22 cellular contexts compared by ENCODE assay signal in the genomic region with DNA sequence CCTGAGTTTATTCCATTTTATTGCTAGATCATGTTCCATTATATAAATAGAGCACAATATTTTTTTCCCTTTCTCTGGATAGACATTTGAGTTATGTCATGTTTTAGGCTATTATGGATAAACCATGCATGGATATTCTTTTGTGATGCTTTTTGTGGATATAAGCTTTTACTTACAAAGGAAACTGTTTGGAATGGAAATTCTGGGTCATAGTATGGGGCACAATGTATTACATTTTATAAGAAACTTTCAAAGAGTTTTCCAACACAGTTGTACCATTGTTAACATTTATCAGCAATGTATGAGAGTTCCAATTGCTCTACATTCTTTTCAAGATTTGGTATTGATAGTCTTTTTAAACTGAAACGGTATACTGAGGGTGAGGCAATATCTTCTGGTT.
DNase-seq lines count a peak whose midpoint lies in the region; ATAC-seq and TF ChIP-seq lines count a peak whose summit lies in the region.
"Had no signal": no experiment of that assay in that cellular context is flagged by ENCODE, and none has a peak within 500 bp of the region (broad histone marks: within the 10 kb centered on the region; RNA-seq: fewer than 3 reads in every experiment).

No MANE protein-coding gene starts in this region.

- H3K27ac ChIP-seq in ACC112 (ENCODE audit: low read depth, low read length), result peak overlapping the region; percentile 87
- H3K27ac ChIP-seq: A549, BLaER1, C4-2B, GM23248 had no signal

- H3K27ac Mint-ChIP-seq in Calu3 (ENCODE audit: unreplicated experiment), result peak overlapping the region; percentile 79
- H3K27ac Mint-ChIP-seq: B cell; CD4-positive, CD25-positive, alpha-beta regulatory T cell; CD8-positive, alpha-beta T cell had no signal

- H3K36me3 Mint-ChIP-seq in Calu3 (ENCODE audit: insufficient read depth, unreplicated experiment), result no peaks in the 10 kb centered on the region
- H3K36me3 Mint-ChIP-seq: CD4-positive, CD25-positive, alpha-beta regulatory T cell; CD8-positive, alpha-beta T cell had no signal

- H3K27me3 ChIP-seq in ACC112 (ENCODE audit: insufficient read depth, low read length), result no peaks in the 10 kb centered on the region
- H3K27me3 ChIP-seq: BLaER1 had no signal

- H3K27me3 Mint-ChIP-seq in Calu3 (ENCODE audit: unreplicated experiment), result no peaks in the 10 kb centered on the region
- H3K27me3 Mint-ChIP-seq: B cell; CD4-positive, CD25-positive, alpha-beta regulatory T cell had no signal

- no TSS peak for BruUV-seq in Calu3 (replicated peaks; lab: Mats Ljungman, UMichigan)

- H3K4me3 ChIP-seq in ACC112 (ENCODE audit: low read depth, low read length) (no peak overlapping the region), fibroblast of the aortic adventitia (ENCODE audit: low read depth, low read length) (no peak overlapping the region)
- H3K4me3 ChIP-seq: A549, BLaER1, GM12878, GM23248 had no signal

- ATAC-seq in HG02571 (IDR thresholded peaks at IDR 0.05; ENCODE audit: unreplicated experiment), result no peak
- no peak for ATAC-seq in GM19023 (IDR thresholded peaks at IDR 0.05; ENCODE audit: unreplicated experiment)
- ATAC-seq: A549; CD8-positive, alpha-beta T cell; GM12878; HCT116 had no signal

- TF ChIP-seq CTCF in Calu3 (IDR thresholded peaks at IDR 0.05; ENCODE audit: unreplicated experiment), result no peak
- no peak for TF ChIP-seq CTCF in fibroblast of the aortic adventitia (IDR thresholded peaks at IDR 0.05; ENCODE audit: insufficient read depth, low read length)

- no peak overlapping the region for H2AFZ ChIP-seq in ACC112 (ENCODE audit: low read length, unreplicated experiment)

- H3K79me2 ChIP-seq in ACC112 (ENCODE audit: control insufficient read depth, insufficient read depth, low read length, unreplicated experiment), result no peaks in the 10 kb centered on the region

- H3K36me3 ChIP-seq in ACC112 (ENCODE audit: insufficient read depth, low read length), result no peaks in the 10 kb centered on the region
- H3K36me3 ChIP-seq: BLaER1 had no signal

- DNase-seq in Calu3, result no peak
- DNase-seq in dermis blood vessel endothelial cell, result peak; percentile 19
- DNase-seq in fibroblast of the aortic adventitia (ENCODE audit: low read depth), result peak; percentile 26
- DNase-seq in NAMALWA (ENCODE audit: low spot score), result no peak
- DNase-seq: 8988T; CD4-positive, CD25-positive, alpha-beta regulatory T cell; CD8-positive, alpha-beta T cell; DMS 273 treated with DMSO at 0.1 percent for 48 hours; DMS79; EL; GDM1; GM23248; H7 had no signal

- H3K4me1 ChIP-seq in ACC112 (ENCODE audit: control insufficient read depth, insufficient read depth, low read length, unreplicated experiment), result peaks cover 24% of the 10 kb centered on the region
- H3K4me1 ChIP-seq: A549, BLaER1 had no signal

- peaks cover 35% of the 10 kb centered on the region for H3K4me1 Mint-ChIP-seq in Calu3 (ENCODE audit: low read depth, unreplicated experiment)
- H3K4me1 Mint-ChIP-seq: B cell; CD4-positive, CD25-positive, alpha-beta regulatory T cell had no signal

- no peak overlapping the region for H3K4me3 Mint-ChIP-seq in Calu3 (ENCODE audit: low read depth, unreplicated experiment)
- H3K4me3 Mint-ChIP-seq: B cell; CD4-positive, CD25-positive, alpha-beta regulatory T cell; CD8-positive, alpha-beta T cell had no signal

- CTCF ChIA-PET in Calu3 (lab: Charles Lee), result no interaction called here

- intact Hi-C loops in Calu3 (cut with micrococcal nuclease; ENCODE audit: unreplicated experiment), result no loop called here

- H3K9me3 Mint-ChIP-seq in Calu3 (ENCODE audit: low read depth, unreplicated experiment), result no peaks in the 10 kb centered on the region
- H3K9me3 Mint-ChIP-seq: CD8-positive, alpha-beta T cell had no signal

Comparison
In these comparisons a context has a peak if more than half of its experiments do, and no peak if none do; other contexts are left out.
1. DNase-seq: peak in dermis blood vessel endothelial cell (single experiment) and fibroblast of the aortic adventitia (single experiment); none in Calu3 (single experiment) and NAMALWA (single experiment).